8 cellular contexts compared by ENCODE assay signal in genomic region chr5:132007399-132008162, GRCh38. TPM values are rescaled to one million over a fixed set of nuclear protein-coding genes. Genes with fewer than 3 reads are reported as not detected.
DNase-seq lines count a peak whose midpoint lies in the region; ATAC-seq and TF ChIP-seq lines count a peak whose summit lies in the region.

No MANE protein-coding gene starts in this region.

- POLR2A ChIA-PET in BJ (lab: Charles Lee): no interaction called here
- POLR2A ChIA-PET in activated CD4-positive, alpha-beta memory T cell treated with anti-CD3 and anti-CD28 coated beads for 36 hours (lab: Charles Lee): interaction anchor here (1.5 kb wide), 1 partner anchor 210 kb away, joined by 4 read pairs; the partner anchor contains the start of gene FNIP1

- intact Hi-C loops in activated CD4-positive, alpha-beta memory T cell treated with anti-CD3 and anti-CD28 coated beads for 36 hours (cut with micrococcal nuclease): loop anchor here (1.0 to 5.0 kb wide), 6 partner anchors 55 to 584 kb away; partner anchors contain the start of genes FNIP1 and IL3
- intact Hi-C loops in lower leg skin (cut with DNase I; ENCODE audit: low total_unique reads): loop anchor here (10.0 kb wide), 1 partner anchor 423 kb away; no protein-coding TSS in a partner anchor

- H3K4me3 ChIP-seq in BJ (ENCODE audit: low read depth, low read length) (no peak overlapping the region), lower leg skin (ENCODE audit: low read depth, poor library complexity, severe bottlenecking) (no peak overlapping the region)

- no peak overlapping the region for H3K27ac Mint-ChIP-seq in activated CD4-positive, alpha-beta memory T cell treated with anti-CD3 and anti-CD28 coated beads for 36 hours

- WGBS in lower leg skin, 2 donors: 39 to 85% methylated on average over 1 to 2 of the region's 2 CpGs

- H3K9me3 Mint-ChIP-seq in activated CD4-positive, alpha-beta memory T cell treated with anti-CD3 and anti-CD28 coated beads for 36 hours: no peaks in the 10 kb centered on the region

- DNase-seq in BJ (ENCODE audit: low read depth) (no peak), GM19238 (ENCODE audit: insufficient read length, low spot score) (peak; percentile 48), NCI-H82 (lab: John Stamatoyannopoulos, UW) (peak; percentile 93), dermis microvascular lymphatic vessel endothelial cell (ENCODE audit: low read depth in 2 of 2) (peak; percentile 70 to 86), lower leg skin (ENCODE audit: low spot score in 2 of 2) (peak; percentile 69 to 89)
- DNase-seq in activated CD4-positive, alpha-beta memory T cell treated with anti-CD3 and anti-CD28 coated beads for 36 hours: peak; percentile 85
- peak; percentile 57 for DNase-seq in stimulated activated CD8-positive, alpha-beta memory T cell treated with anti-CD3 and anti-CD28 coated beads, Interleukin-12 subunit alpha, Interleukin-12 subunit beta, amount 100 ng/mL, for 24 hours (ENCODE audit: extremely low read depth)

- CTCF ChIA-PET in BJ (lab: Yijun Ruan, JAX): interaction anchor here (0.7 to 9.0 kb wide), 27 partner anchors 9 to 583 kb away, joined by 3 to 199 read pairs (median 4); no protein-coding TSS in a partner anchor
- CTCF ChIA-PET in activated CD4-positive, alpha-beta memory T cell treated with anti-CD3 and anti-CD28 coated beads for 36 hours (lab: Charles Lee): interaction anchor here (0.6 to 6.2 kb wide), 52 partner anchors 8 to 593 kb away, joined by 3 to 165 read pairs (median 4); partner anchors contain the start of genes IL3 and RAPGEF6

- ATAC-seq in HG03439 (IDR thresholded peaks at IDR 0.05; ENCODE audit: unreplicated experiment): peak; percentile 79

- no peaks in the 10 kb centered on the region for H3K36me3 Mint-ChIP-seq in activated CD4-positive, alpha-beta memory T cell treated with anti-CD3 and anti-CD28 coated beads for 36 hours

- TF ChIP-seq POLR2A in lower leg skin (IDR thresholded peaks at IDR 0.05): no peak

- peaks cover 29% of the 10 kb centered on the region for H3K27me3 ChIP-seq in BJ (ENCODE audit: control insufficient read depth, insufficient read depth, low read length)

- TF ChIP-seq CTCF in BJ (IDR thresholded peaks at IDR 0.05; ENCODE audit: insufficient read depth, low read depth, low read length): peak; percentile 70
- TF ChIP-seq CTCF in lower leg skin (IDR thresholded peaks at IDR 0.05): peak in 1 of 3 donors; percentile 16

- H3K36me3 ChIP-seq in BJ (ENCODE audit: control insufficient read depth, insufficient read depth, low read length): no peaks in the 10 kb centered on the region

- H3K4me1 Mint-ChIP-seq in activated CD4-positive, alpha-beta memory T cell treated with anti-CD3 and anti-CD28 coated beads for 36 hours (ENCODE audit: low read depth): peaks cover 23% of the 10 kb centered on the region

- H3K27me3 Mint-ChIP-seq in activated CD4-positive, alpha-beta memory T cell treated with anti-CD3 and anti-CD28 coated beads for 36 hours: peaks cover 17% of the 10 kb centered on the region

- H3K4me3 Mint-ChIP-seq in activated CD4-positive, alpha-beta memory T cell treated with anti-CD3 and anti-CD28 coated beads for 36 hours: no peak overlapping the region

RNA-seq across cellular contexts. Expression of gene ACSL6, which starts 3.9 kb away (rescaled TPM):
- polyA plus RNA-seq in BJ (2011; rRNA removed): not detected in 2 replicates
- not detected in 2 replicates for polyA minus RNA-seq in BJ (2011; rRNA and poly(A)+ RNA removed)
- total RNA-seq in activated CD4-positive, alpha-beta memory T cell treated with anti-CD3 and anti-CD28 coated beads for 36 hours: 1 to 10 TPM; 5.6 to 6.0 TPM
- total RNA-seq in dermis microvascular lymphatic vessel endothelial cell (0.76 and 0.77 TPM in 2 replicates), lower leg skin (under 1 TPM in 3 of 4 donors, not detected in 1; 0.27 to 0.59 (median 0.32) TPM)

RNA-seq across cellular contexts. Expression of gene IL3, which starts 52.9 kb away (rescaled TPM):
- not detected in 2 replicates for polyA plus RNA-seq in BJ (2011; rRNA removed)
- not detected in 2 replicates for polyA minus RNA-seq in BJ (2011; rRNA and poly(A)+ RNA removed)
- total RNA-seq in activated CD4-positive, alpha-beta memory T cell treated with anti-CD3 and anti-CD28 coated beads for 36 hours: 10 to 100 TPM; 23.1 to 23.3 TPM
- total RNA-seq in dermis microvascular lymphatic vessel endothelial cell (not detected in 2 replicates), lower leg skin (not detected)

Comparison
In these comparisons a context has a peak if more than half of its experiments do, and no peak if none do; other contexts are left out.
1. RNA of gene IL3, which starts 52.9 kb away (total RNA-seq): 23.1 to 23.3 TPM in activated CD4-positive, alpha-beta memory T cell treated with anti-CD3 and anti-CD28 coated beads for 36 hours; not detected in dermis microvascular lymphatic vessel endothelial cell and not detected in lower leg skin; every median in the first group is over 10 times any median in the second.